ENCODE assay signal across 18 cellular contexts in genomic region chr13:80603351-80603750, GRCh38.
"Had no signal": no experiment of that assay in that cellular context is flagged by ENCODE, and none has a peak within 500 bp of the region (broad histone marks: within the 10 kb centered on the region; RNA-seq: fewer than 3 reads in every experiment).

No MANE protein-coding gene starts in this region.

- H3K27me3 ChIP-seq: dorsolateral prefrontal cortex, hepatocyte, sigmoid colon, tibial artery, upper lobe of left lung, vagina had no signal

- H3K4me2 ChIP-seq: hepatocyte had no signal

- H3K36me3 ChIP-seq: prostate gland, sigmoid colon, tibial artery, upper lobe of left lung, vagina had no signal

- H3K27ac ChIP-seq: dorsolateral prefrontal cortex, hepatocyte, parathyroid adenoma, prostate gland, sigmoid colon, tibial artery, upper lobe of left lung, vagina had no signal

- H3K9me3 ChIP-seq: prostate gland, sigmoid colon, tibial artery, upper lobe of left lung, vagina had no signal

- DNase-seq: cortex of kidney; dorsolateral prefrontal cortex; effector CD8-positive, alpha-beta T cell; kidney; left cardiac atrium; naive B cell; retina; small intestine; stimulated activated CD4-positive, alpha-beta T cell treated with anti-CD3 and anti-CD28 coated beads, Interleukin-12 subunit alpha, Interleukin-12 subunit beta, amount 100 ng/mL, for 4 hours; stimulated activated naive CD4-positive, alpha-beta T cell treated with Interleukin-2 at 50 U/mL for 16 hours; tibial artery; upper lobe of left lung had no signal

- H3K9ac ChIP-seq: parathyroid adenoma had no signal

- H3K4me3 ChIP-seq: dorsolateral prefrontal cortex, hepatocyte, lung, prostate gland, sigmoid colon, tibial artery, upper lobe of left lung, vagina had no signal

- H2AFZ ChIP-seq: hepatocyte, parathyroid adenoma had no signal

- H3K4me1 ChIP-seq: parathyroid adenoma, prostate gland, sigmoid colon, tibial artery, upper lobe of left lung, vagina had no signal

- H3K79me2 ChIP-seq: hepatocyte, parathyroid adenoma had no signal
